1 cellular context compared by ENCODE assay signal in genomic region chr1:43968348-43968948, GRCh38.
A peak's percentile ranks its signal among the peaks of the same experiment; 100 is the strongest.
TF ChIP-seq lines count a peak whose summit lies in the region.

No MANE protein-coding gene starts in this region.

TF ChIP-seq in PFSK-1, 5 proteins besides CTCF, POLR2A, EP300 and RAD21:
- TF ChIP-seq, protein P1, sequence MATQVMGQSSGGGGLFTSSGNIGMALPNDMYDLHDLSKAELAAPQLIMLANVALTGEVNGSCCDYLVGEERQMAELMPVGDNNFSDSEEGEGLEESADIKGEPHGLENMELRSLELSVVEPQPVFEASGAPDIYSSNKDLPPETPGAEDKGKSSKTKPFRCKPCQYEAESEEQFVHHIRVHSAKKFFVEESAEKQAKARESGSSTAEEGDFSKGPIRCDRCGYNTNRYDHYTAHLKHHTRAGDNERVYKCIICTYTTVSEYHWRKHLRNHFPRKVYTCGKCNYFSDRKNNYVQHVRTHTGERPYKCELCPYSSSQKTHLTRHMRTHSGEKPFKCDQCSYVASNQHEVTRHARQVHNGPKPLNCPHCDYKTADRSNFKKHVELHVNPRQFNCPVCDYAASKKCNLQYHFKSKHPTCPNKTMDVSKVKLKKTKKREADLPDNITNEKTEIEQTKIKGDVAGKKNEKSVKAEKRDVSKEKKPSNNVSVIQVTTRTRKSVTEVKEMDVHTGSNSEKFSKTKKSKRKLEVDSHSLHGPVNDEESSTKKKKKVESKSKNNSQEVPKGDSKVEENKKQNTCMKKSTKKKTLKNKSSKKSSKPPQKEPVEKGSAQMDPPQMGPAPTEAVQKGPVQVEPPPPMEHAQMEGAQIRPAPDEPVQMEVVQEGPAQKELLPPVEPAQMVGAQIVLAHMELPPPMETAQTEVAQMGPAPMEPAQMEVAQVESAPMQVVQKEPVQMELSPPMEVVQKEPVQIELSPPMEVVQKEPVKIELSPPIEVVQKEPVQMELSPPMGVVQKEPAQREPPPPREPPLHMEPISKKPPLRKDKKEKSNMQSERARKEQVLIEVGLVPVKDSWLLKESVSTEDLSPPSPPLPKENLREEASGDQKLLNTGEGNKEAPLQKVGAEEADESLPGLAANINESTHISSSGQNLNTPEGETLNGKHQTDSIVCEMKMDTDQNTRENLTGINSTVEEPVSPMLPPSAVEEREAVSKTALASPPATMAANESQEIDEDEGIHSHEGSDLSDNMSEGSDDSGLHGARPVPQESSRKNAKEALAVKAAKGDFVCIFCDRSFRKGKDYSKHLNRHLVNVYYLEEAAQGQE (IDR thresholded peaks at IDR 0.05; ENCODE audit: insufficient read depth in 1 of 2, low read depth in 2 of 2, low read length in 2 of 2): peak; percentile 94 to 97
- no peak for TF ChIP-seq FOXP2 (optimal IDR thresholded peaks at IDR 0.05; ENCODE audit: borderline replicate concordance, extremely low read depth, extremely low read length, insufficient read depth)
- no peak for TF ChIP-seq TAF1 (IDR thresholded peaks at IDR 0.05; ENCODE audit: borderline replicate concordance, insufficient read depth, low read length)
- TF ChIP-seq POLR2AphosphoS5 (IDR thresholded peaks at IDR 0.05; ENCODE audit: low read depth, low read length): no peak
- TF ChIP-seq SIN3A (IDR thresholded peaks at IDR 0.05; ENCODE audit: borderline replicate concordance, insufficient read depth, low read length): no peak
